In the genomic region with DNA sequence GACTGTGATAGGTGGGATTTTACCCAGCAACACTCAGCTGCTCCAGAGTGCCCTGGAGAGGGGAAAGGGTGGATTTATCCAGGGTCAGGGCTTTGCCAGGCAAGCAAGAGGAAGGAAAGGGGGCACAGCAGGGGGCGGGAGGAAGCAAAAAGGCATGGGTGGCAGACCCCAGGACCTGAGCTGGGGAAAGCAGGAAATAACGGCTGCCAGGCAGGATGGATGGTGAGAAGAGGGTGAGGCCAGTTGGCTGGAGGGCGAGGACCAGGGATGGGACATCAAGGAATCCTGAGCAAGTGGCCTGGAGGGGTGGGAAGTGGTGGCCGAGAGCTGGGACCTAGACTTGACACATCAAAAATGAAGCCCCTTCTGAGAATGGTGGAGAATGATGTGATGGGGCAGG, we compare ENCODE assay signal across 18 cellular contexts.
DNase-seq lines count a peak whose midpoint lies in the region; ATAC-seq and TF ChIP-seq lines count a peak whose summit lies in the region.
"Had no signal": no experiment of that assay in that cellular context is flagged by ENCODE, and none has a peak within 500 bp of the region (broad histone marks: within the 10 kb centered on the region; RNA-seq: fewer than 3 reads in every experiment).

No MANE protein-coding gene starts in this region.

- H3K4me3 Mint-ChIP-seq in stimulated activated effector memory CD8-positive, alpha-beta T cell treated with anti-CD3 and anti-CD28 coated beads, Interleukin-12 subunit alpha, Interleukin-12 subunit beta, amount 100 ng/mL, for 72 hours = no peak overlapping the region

- no peaks in the 10 kb centered on the region for H4K20me1 ChIP-seq in SK-N-SH (ENCODE audit: insufficient read depth)
- H4K20me1 ChIP-seq in OCI-LY3 (ENCODE audit: insufficient read depth, low read length) = no peaks in the 10 kb centered on the region

- H3K36me3 ChIP-seq in SK-N-SH (replicated peaks in 1 of 2; ENCODE audit: control insufficient read depth in 1 of 2, insufficient read depth in 2 of 2, low read length in 1 of 2) (no peaks in the 10 kb centered on the region), OCI-LY3 (replicated peaks; ENCODE audit: low read depth, low read length) (no peaks in the 10 kb centered on the region)
- H3K36me3 ChIP-seq: SJCRH30 had no signal

- H3K79me2 ChIP-seq in SK-N-SH (ENCODE audit: insufficient read depth) (no peaks in the 10 kb centered on the region), OCI-LY3 (ENCODE audit: low read length) (no peaks in the 10 kb centered on the region)

- peaks cover 5% of the 10 kb centered on the region for H3F3A ChIP-seq in SK-N-SH (replicated peaks; ENCODE audit: insufficient read depth)

- peaks cover 22% of the 10 kb centered on the region for H3K4me1 Mint-ChIP-seq in stimulated activated effector memory CD8-positive, alpha-beta T cell treated with anti-CD3 and anti-CD28 coated beads, Interleukin-12 subunit alpha, Interleukin-12 subunit beta, amount 100 ng/mL, for 72 hours

- H2AFZ ChIP-seq in SK-N-SH (ENCODE audit: low read depth) (no peak overlapping the region), OCI-LY3 (ENCODE audit: low read depth, low read length) (peak overlapping the region; percentile 46; the same call in 1 of the 2 replicates)

- no peaks in the 10 kb centered on the region for H3K9me2 ChIP-seq in SK-N-SH

- H3K9ac ChIP-seq in SK-N-SH (no peak overlapping the region), OCI-LY3 (ENCODE audit: low read length) (no peak overlapping the region)

- H3K27ac ChIP-seq in SK-N-SH (ENCODE audit: low read depth in 2 of 2, low read length in 1 of 2) (no peak overlapping the region), OCI-LY3 (ENCODE audit: low read length) (no peak overlapping the region)
- H3K27ac ChIP-seq: 22Rv1, SJCRH30 had no signal

- H3K4me3 ChIP-seq in SK-N-SH (ENCODE audit: low read depth in 2 of 2, low read length in 1 of 2) (no peak overlapping the region), OCI-LY3 (ENCODE audit: low read length) (no peak overlapping the region)
- H3K4me3 ChIP-seq: K562, SJCRH30 had no signal

- H3K27me3 ChIP-seq in SK-N-SH (ENCODE audit: insufficient read depth) (no peaks in the 10 kb centered on the region), OCI-LY3 (ENCODE audit: low read depth, low read length) (peaks cover 55% of the 10 kb centered on the region)
- H3K27me3 ChIP-seq: SJCRH30 had no signal

- H3K36me3 Mint-ChIP-seq in stimulated activated effector memory CD8-positive, alpha-beta T cell treated with anti-CD3 and anti-CD28 coated beads, Interleukin-12 subunit alpha, Interleukin-12 subunit beta, amount 100 ng/mL, for 72 hours = no peaks in the 10 kb centered on the region
- H3K36me3 Mint-ChIP-seq: CD14-positive monocyte had no signal

- TF ChIP-seq RAD21 in SK-N-SH (IDR thresholded peaks at IDR 0.05; ENCODE audit: low read length) = no peak

- CTCF ChIA-PET in SK-N-SH (lab: Yijun Ruan, JAX) = interaction anchor here (0.6 to 10.8 kb wide), 49 partner anchors 8 to 625 kb away, joined by 3 to 508 read pairs (median 4); a partner anchor contains a TSS

- TF ChIP-seq EP300 in SK-N-SH (IDR thresholded peaks at IDR 0.05; ENCODE audit: borderline replicate concordance in 1 of 2, low read depth in 1 of 2, low read length in 1 of 2) = no peak

- ATAC-seq in SK-N-SH treated with all-trans-retinoic acid at 6 μM for 48 hours = peak; percentile 19
- ATAC-seq in left lobe of liver = peak; percentile 20
- ATAC-seq in stimulated activated effector memory CD8-positive, alpha-beta T cell treated with anti-CD3 and anti-CD28 coated beads, Interleukin-12 subunit alpha, Interleukin-12 subunit beta, amount 100 ng/mL, for 72 hours = no peak

- no peaks in the 10 kb centered on the region for H3K9me3 Mint-ChIP-seq in stimulated activated effector memory CD8-positive, alpha-beta T cell treated with anti-CD3 and anti-CD28 coated beads, Interleukin-12 subunit alpha, Interleukin-12 subunit beta, amount 100 ng/mL, for 72 hours
- H3K9me3 Mint-ChIP-seq: HFFc6 had no signal

- DNase-seq in SK-N-SH (no peak), left lobe of liver (ENCODE audit: low spot score) (no peak), EL (no peak), HPDE6-E6E7 (ENCODE audit: extremely low spot score) (no peak)
- DNase-seq in stimulated activated effector memory CD8-positive, alpha-beta T cell treated with anti-CD3 and anti-CD28 coated beads, Interleukin-12 subunit alpha, Interleukin-12 subunit beta, amount 100 ng/mL, for 72 hours (ENCODE audit: low spot score in 2 of 2) = no peak
- DNase-seq in stimulated activated CD4-positive, alpha-beta T cell treated with anti-CD3 and anti-CD28 coated beads, Interleukin-1b, Interleukin-23, amount 100 ng/mL, for 48 hours = no peak
- DNase-seq: AML-193; GDM1; NCI-H1105 treated with DMSO at 0.1 percent for 48 hours; NCI-H774; NK-92 treated with Interleukin-12 subunit alpha and Interleukin-12 subunit beta, amount 100 ng/mL, for 24 hours had no signal

- POLR2A ChIA-PET in SK-N-SH (lab: Yijun Ruan, JAX) = interaction anchor here (0.7 to 1.4 kb wide), 3 partner anchors 11 to 227 kb away, joined by 3 read pairs; no protein-coding TSS in a partner anchor

- 52% methylated on average over 4 of the region's 4 CpGs for WGBS in SK-N-SH (ENCODE audit: low lambda C conversion rate)

- H3K4me2 ChIP-seq in SK-N-SH = no peak overlapping the region
- peak overlapping the region; percentile 42; the same call in 1 of the 2 replicates for H3K4me2 ChIP-seq in OCI-LY3 (ENCODE audit: low read length)

- H3K4me1 ChIP-seq in SK-N-SH (ENCODE audit: control insufficient read depth in 1 of 2, insufficient read depth in 2 of 2, low read depth in 1 of 2, low read length in 1 of 2) (peaks cover 0 to 3% of the 10 kb centered on the region in 2 experiments; a peak in 2 of 4 replicates), OCI-LY3 (ENCODE audit: low read length) (peaks cover 10% of the 10 kb centered on the region)

- H3K27ac Mint-ChIP-seq in stimulated activated effector memory CD8-positive, alpha-beta T cell treated with anti-CD3 and anti-CD28 coated beads, Interleukin-12 subunit alpha, Interleukin-12 subunit beta, amount 100 ng/mL, for 72 hours = peak overlapping the region; percentile 10
- H3K27ac Mint-ChIP-seq: CD14-positive monocyte had no signal

- no peak for TF ChIP-seq CTCF in SK-N-SH (IDR thresholded peaks at IDR 0.05)
- TF ChIP-seq CTCF in OCI-LY3 (IDR thresholded peaks at IDR 0.05; ENCODE audit: low read depth, low read length) = no peak

- H3K9me3 ChIP-seq in SK-N-SH (no peaks in the 10 kb centered on the region), OCI-LY3 (ENCODE audit: insufficient read depth, low read length) (no peaks in the 10 kb centered on the region)
- H3K9me3 ChIP-seq: SJCRH30 had no signal

TF ChIP-seq in SK-N-SH treated with all-trans-retinoic acid at 6 μM for 48 hours, 23 proteins besides CTCF, POLR2A, EP300 and RAD21 (continues in another document):
- TF ChIP-seq PPARA (CRISPR knock-in tag; IDR thresholded peaks at IDR 0.05; ENCODE audit: borderline replicate concordance) (no peak), RARB (CRISPR knock-in tag; IDR thresholded peaks at IDR 0.05) (no peak)
- TF ChIP-seq, protein P1, sequence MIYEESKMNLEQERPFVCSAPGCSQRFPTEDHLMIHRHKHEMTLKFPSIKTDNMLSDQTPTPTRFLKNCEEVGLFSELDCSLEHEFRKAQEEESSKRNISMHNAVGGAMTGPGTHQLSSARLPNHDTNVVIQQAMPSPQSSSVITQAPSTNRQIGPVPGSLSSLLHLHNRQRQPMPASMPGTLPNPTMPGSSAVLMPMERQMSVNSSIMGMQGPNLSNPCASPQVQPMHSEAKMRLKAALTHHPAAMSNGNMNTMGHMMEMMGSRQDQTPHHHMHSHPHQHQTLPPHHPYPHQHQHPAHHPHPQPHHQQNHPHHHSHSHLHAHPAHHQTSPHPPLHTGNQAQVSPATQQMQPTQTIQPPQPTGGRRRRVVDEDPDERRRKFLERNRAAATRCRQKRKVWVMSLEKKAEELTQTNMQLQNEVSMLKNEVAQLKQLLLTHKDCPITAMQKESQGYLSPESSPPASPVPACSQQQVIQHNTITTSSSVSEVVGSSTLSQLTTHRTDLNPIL (CRISPR knock-in tag; IDR thresholded peaks at IDR 0.05; ENCODE audit: low read depth) = no peak

TF ChIP-seq in SK-N-SH, 30 proteins besides CTCF, POLR2A, EP300 and RAD21:
- TF ChIP-seq, protein P2, sequence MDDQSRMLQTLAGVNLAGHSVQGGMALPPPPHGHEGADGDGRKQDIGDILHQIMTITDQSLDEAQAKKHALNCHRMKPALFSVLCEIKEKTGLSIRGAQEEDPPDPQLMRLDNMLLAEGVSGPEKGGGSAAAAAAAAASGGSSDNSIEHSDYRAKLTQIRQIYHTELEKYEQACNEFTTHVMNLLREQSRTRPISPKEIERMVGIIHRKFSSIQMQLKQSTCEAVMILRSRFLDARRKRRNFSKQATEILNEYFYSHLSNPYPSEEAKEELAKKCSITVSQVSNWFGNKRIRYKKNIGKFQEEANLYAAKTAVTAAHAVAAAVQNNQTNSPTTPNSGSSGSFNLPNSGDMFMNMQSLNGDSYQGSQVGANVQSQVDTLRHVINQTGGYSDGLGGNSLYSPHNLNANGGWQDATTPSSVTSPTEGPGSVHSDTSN (IDR thresholded peaks at IDR 0.05) = no peak
- TF ChIP-seq EZH2phosphoT487 (IDR thresholded peaks at IDR 0.05; ENCODE audit: borderline replicate concordance, low read depth) (no peak), RCOR1 (IDR thresholded peaks at IDR 0.05; ENCODE audit: low read length) (no peak), GATA2 (CRISPR knock-in tag; IDR thresholded peaks at IDR 0.05) (no peak), NFIC (IDR thresholded peaks at IDR 0.05; ENCODE audit: borderline replicate concordance) (no peak), TCF12 (IDR thresholded peaks at IDR 0.05) (no peak), SIN3A (IDR thresholded peaks at IDR 0.05; ENCODE audit: borderline replicate concordance, low read depth, low read length) (no peak)
